Comparison of ENCODE assay signal across 1 cellular context in the genomic region with DNA sequence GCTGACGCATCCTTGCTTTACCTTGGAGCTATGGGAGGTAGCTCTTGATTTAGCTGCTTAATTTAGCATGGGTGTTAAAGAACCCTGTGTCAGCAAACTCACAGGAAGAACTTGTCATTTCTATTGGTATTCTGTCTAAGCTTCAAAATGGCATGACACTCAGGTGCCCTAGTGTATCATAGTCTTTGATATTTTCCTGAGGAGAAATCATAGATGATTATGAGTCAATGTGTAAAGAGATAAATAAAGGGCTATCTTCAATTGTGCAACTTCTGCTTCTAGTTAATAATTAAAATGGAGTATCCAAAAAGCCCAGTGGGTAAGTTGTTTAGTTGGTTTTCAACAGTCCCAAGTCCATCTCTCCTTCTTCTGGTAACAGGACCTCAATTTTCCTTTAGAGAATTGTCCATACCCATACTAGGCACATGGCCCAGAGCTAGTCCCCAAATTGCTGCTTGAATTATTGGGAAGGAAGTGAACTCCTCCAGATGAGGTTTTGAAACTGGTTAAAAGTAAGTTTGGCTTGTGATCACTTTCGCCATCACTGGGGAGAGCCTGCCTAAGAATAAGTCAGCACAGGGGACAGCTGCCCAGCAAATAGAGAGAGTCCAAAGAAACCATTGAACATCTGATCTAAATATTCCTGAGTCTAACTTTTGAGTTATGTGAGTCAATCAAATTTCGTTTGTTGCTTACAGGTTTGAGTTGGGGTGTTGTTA.
TF ChIP-seq lines count a peak whose summit lies in the region.

No MANE protein-coding gene starts in this region.

TF ChIP-seq in HepG2, 621 proteins besides CTCF, POLR2A, EP300 and RAD21 (continued from another document and continues in another):
- TF ChIP-seq, protein P1, sequence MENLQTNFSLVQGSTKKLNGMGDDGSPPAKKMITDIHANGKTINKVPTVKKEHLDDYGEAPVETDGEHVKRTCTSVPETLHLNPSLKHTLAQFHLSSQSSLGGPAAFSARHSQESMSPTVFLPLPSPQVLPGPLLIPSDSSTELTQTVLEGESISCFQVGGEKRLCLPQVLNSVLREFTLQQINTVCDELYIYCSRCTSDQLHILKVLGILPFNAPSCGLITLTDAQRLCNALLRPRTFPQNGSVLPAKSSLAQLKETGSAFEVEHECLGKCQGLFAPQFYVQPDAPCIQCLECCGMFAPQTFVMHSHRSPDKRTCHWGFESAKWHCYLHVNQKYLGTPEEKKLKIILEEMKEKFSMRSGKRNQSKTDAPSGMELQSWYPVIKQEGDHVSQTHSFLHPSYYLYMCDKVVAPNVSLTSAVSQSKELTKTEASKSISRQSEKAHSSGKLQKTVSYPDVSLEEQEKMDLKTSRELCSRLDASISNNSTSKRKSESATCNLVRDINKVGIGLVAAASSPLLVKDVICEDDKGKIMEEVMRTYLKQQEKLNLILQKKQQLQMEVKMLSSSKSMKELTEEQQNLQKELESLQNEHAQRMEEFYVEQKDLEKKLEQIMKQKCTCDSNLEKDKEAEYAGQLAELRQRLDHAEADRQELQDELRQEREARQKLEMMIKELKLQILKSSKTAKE (CRISPR knock-in tag; IDR thresholded peaks at IDR 0.05; ENCODE audit: borderline replicate concordance) = no peak
- TF ChIP-seq ZNF749 (CRISPR knock-in tag; IDR thresholded peaks at IDR 0.05; ENCODE audit: borderline replicate concordance) (no peak), SMYD3 (CRISPR knock-in tag; IDR thresholded peaks at IDR 0.05) (no peak), TAF1 (CRISPR knock-in tag; IDR thresholded peaks at IDR 0.05) (peak; percentile 34), SATB2 (CRISPR knock-in tag; IDR thresholded peaks at IDR 0.05) (peak; percentile 38; the same call in 1 of the 2 replicates), YEATS2 (CRISPR knock-in tag; IDR thresholded peaks at IDR 0.05; ENCODE audit: borderline replicate concordance) (no peak), TCF7L2 (IDR thresholded peaks at IDR 0.05; ENCODE audit: low read depth, low read length) (no peak), RARG (CRISPR knock-in tag; IDR thresholded peaks at IDR 0.05; ENCODE audit: low read depth) (no peak), ZBTB25 (CRISPR knock-in tag; IDR thresholded peaks at IDR 0.05) (0 out of 2 replicates have a peak, but pooled peaks have one; percentile 16), FOXO4 (CRISPR knock-in tag; conservative IDR thresholded peaks at IDR 0.05) (no peak), ZNF263 (CRISPR knock-in tag; IDR thresholded peaks at IDR 0.05) (no peak), NAIF1 (CRISPR knock-in tag; IDR thresholded peaks at IDR 0.05; ENCODE audit: borderline replicate concordance) (no peak), ZNF883 (CRISPR knock-in tag; IDR thresholded peaks at IDR 0.05; ENCODE audit: not compliant biosample characterization) (no peak), ZNF556 (CRISPR knock-in tag; IDR thresholded peaks at IDR 0.05; ENCODE audit: borderline replicate concordance) (0 out of 2 replicates have a peak, but pooled peaks have one; percentile 0), RELA (CRISPR knock-in tag; IDR thresholded peaks at IDR 0.05) (no peak), MIXL1 (CRISPR knock-in tag; IDR thresholded peaks at IDR 0.05) (peak; percentile 84; the same call in 1 of the 2 replicates), RNF2 (conservative IDR thresholded peaks at IDR 0.05; ENCODE audit: low read depth) (no peak), FOXC1 (CRISPR knock-in tag; IDR thresholded peaks at IDR 0.05; ENCODE audit: borderline replicate concordance) (no peak), CBX5 (CRISPR knock-in tag; IDR thresholded peaks at IDR 0.05; ENCODE audit: borderline replicate concordance) (no peak), NPAS2 (CRISPR knock-in tag; IDR thresholded peaks at IDR 0.05; ENCODE audit: borderline replicate concordance) (no peak), GMEB1 (CRISPR knock-in tag; IDR thresholded peaks at IDR 0.05; ENCODE audit: borderline replicate concordance) (no peak), ZNF225 (CRISPR knock-in tag; IDR thresholded peaks at IDR 0.05) (no peak), ZSCAN25 (CRISPR knock-in tag; IDR thresholded peaks at IDR 0.05) (no peak; the same call in 1 of the 2 replicates), BCL6 (CRISPR knock-in tag; IDR thresholded peaks at IDR 0.05) (peak; percentile 65), ZC3H4 (CRISPR knock-in tag; IDR thresholded peaks at IDR 0.05; ENCODE audit: borderline replicate concordance) (no peak), ZNF772 (CRISPR knock-in tag; IDR thresholded peaks at IDR 0.05) (no peak), TAF15 (IDR thresholded peaks at IDR 0.05; ENCODE audit: low read depth, low read length, poor library complexity, severe bottlenecking) (no peak), NFATC3 (CRISPR knock-in tag; IDR thresholded peaks at IDR 0.05) (no peak), ZNF431 (CRISPR knock-in tag; IDR thresholded peaks at IDR 0.05; ENCODE audit: borderline replicate concordance, low read depth) (no peak), ZNF251 (CRISPR knock-in tag; IDR thresholded peaks at IDR 0.05) (no peak), MEF2D (CRISPR knock-in tag; IDR thresholded peaks at IDR 0.05) (0 out of 2 replicates have a peak, but pooled peaks have one; percentile 62), MLX (CRISPR knock-in tag; IDR thresholded peaks at IDR 0.05) (peak; percentile 18; the same call in 1 of the 2 replicates), ZNF878 (CRISPR knock-in tag; IDR thresholded peaks at IDR 0.05) (no peak), ZNF354B (CRISPR knock-in tag; IDR thresholded peaks at IDR 0.05) (no peak), SRSF4 (IDR thresholded peaks at IDR 0.05; ENCODE audit: low read depth, low read length, poor library complexity, severe bottlenecking) (no peak), KAT8 (CRISPR knock-in tag; IDR thresholded peaks at IDR 0.05) (peak; percentile 60; the same call in 1 of the 2 replicates), ZNF768 (CRISPR knock-in tag; IDR thresholded peaks at IDR 0.05) (no peak), CBFB (CRISPR knock-in tag; IDR thresholded peaks at IDR 0.05) (no peak), ATRX (CRISPR knock-in tag; IDR thresholded peaks at IDR 0.05; ENCODE audit: borderline replicate concordance) (no peak), ZNF841 (CRISPR knock-in tag; IDR thresholded peaks at IDR 0.05; ENCODE audit: borderline replicate concordance) (no peak), HOXA5 (CRISPR knock-in tag; IDR thresholded peaks at IDR 0.05) (peak; percentile 69; the same call in 1 of the 2 replicates), NCOA1 (CRISPR knock-in tag; IDR thresholded peaks at IDR 0.05) (no peak), ZNF180 (CRISPR knock-in tag; IDR thresholded peaks at IDR 0.05; ENCODE audit: borderline replicate concordance, low read depth) (no peak)
- TF ChIP-seq, protein P2, sequence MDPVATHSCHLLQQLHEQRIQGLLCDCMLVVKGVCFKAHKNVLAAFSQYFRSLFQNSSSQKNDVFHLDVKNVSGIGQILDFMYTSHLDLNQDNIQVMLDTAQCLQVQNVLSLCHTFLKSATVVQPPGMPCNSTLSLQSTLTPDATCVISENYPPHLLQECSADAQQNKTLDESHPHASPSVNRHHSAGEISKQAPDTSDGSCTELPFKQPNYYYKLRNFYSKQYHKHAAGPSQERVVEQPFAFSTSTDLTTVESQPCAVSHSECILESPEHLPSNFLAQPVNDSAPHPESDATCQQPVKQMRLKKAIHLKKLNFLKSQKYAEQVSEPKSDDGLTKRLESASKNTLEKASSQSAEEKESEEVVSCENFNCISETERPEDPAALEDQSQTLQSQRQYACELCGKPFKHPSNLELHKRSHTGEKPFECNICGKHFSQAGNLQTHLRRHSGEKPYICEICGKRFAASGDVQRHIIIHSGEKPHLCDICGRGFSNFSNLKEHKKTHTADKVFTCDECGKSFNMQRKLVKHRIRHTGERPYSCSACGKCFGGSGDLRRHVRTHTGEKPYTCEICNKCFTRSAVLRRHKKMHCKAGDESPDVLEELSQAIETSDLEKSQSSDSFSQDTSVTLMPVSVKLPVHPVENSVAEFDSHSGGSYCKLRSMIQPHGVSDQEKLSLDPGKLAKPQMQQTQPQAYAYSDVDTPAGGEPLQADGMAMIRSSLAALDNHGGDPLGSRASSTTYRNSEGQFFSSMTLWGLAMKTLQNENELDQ (CRISPR knock-in tag; IDR thresholded peaks at IDR 0.05; ENCODE audit: borderline replicate concordance) = no peak
- TF ChIP-seq, protein P3, sequence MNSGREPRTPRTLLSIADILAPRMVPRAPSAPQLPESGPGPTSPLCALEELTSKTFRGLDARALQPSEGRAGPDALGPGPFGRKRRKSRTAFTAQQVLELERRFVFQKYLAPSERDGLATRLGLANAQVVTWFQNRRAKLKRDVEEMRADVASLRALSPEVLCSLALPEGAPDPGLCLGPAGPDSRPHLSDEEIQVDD (CRISPR knock-in tag; IDR thresholded peaks at IDR 0.05; ENCODE audit: borderline replicate concordance) = no peak
- TF ChIP-seq, protein P4, sequence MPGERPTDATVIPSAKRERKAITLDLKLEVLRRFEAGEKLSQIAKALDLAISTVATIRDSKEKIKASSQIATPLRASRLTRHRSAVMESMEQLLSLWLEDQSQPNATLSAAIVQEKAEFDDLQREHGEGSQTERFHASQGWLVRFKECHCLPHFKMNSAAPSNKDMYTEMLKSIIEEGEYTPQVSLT (CRISPR knock-in tag; IDR thresholded peaks at IDR 0.05; ENCODE audit: borderline replicate concordance, low read depth) = no peak
- TF ChIP-seq, protein P5, sequence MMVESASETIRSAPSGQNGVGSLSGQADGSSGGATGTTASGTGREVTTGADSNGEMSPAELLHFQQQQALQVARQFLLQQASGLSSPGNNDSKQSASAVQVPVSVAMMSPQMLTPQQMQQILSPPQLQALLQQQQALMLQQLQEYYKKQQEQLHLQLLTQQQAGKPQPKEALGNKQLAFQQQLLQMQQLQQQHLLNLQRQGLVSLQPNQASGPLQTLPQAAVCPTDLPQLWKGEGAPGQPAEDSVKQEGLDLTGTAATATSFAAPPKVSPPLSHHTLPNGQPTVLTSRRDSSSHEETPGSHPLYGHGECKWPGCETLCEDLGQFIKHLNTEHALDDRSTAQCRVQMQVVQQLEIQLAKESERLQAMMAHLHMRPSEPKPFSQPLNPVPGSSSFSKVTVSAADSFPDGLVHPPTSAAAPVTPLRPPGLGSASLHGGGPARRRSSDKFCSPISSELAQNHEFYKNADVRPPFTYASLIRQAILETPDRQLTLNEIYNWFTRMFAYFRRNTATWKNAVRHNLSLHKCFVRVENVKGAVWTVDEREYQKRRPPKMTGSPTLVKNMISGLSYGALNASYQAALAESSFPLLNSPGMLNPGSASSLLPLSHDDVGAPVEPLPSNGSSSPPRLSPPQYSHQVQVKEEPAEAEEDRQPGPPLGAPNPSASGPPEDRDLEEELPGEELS (CRISPR knock-in tag; IDR thresholded peaks at IDR 0.05) = peak; percentile 90
- TF ChIP-seq, protein P6, sequence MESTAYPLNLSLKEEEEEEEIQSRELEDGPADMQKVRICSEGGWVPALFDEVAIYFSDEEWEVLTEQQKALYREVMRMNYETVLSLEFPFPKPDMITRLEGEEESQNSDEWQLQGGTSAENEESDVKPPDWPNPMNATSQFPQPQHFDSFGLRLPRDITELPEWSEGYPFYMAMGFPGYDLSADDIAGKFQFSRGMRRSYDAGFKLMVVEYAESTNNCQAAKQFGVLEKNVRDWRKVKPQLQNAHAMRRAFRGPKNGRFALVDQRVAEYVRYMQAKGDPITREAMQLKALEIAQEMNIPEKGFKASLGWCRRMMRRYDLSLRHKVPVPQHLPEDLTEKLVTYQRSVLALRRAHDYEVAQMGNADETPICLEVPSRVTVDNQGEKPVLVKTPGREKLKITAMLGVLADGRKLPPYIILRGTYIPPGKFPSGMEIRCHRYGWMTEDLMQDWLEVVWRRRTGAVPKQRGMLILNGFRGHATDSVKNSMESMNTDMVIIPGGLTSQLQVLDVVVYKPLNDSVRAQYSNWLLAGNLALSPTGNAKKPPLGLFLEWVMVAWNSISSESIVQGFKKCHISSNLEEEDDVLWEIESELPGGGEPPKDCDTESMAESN (CRISPR knock-in tag; conservative IDR thresholded peaks at IDR 0.05) = peak; percentile 67; the same call in 1 of the 2 replicates
- TF ChIP-seq, protein P7, sequence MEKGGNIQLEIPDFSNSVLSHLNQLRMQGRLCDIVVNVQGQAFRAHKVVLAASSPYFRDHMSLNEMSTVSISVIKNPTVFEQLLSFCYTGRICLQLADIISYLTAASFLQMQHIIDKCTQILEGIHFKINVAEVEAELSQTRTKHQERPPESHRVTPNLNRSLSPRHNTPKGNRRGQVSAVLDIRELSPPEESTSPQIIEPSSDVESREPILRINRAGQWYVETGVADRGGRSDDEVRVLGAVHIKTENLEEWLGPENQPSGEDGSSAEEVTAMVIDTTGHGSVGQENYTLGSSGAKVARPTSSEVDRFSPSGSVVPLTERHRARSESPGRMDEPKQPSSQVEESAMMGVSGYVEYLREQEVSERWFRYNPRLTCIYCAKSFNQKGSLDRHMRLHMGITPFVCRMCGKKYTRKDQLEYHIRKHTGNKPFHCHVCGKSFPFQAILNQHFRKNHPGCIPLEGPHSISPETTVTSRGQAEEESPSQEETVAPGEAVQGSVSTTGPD (CRISPR knock-in tag; IDR thresholded peaks at IDR 0.05) = no peak
